1 cellular context compared by ENCODE assay signal in the genomic region with DNA sequence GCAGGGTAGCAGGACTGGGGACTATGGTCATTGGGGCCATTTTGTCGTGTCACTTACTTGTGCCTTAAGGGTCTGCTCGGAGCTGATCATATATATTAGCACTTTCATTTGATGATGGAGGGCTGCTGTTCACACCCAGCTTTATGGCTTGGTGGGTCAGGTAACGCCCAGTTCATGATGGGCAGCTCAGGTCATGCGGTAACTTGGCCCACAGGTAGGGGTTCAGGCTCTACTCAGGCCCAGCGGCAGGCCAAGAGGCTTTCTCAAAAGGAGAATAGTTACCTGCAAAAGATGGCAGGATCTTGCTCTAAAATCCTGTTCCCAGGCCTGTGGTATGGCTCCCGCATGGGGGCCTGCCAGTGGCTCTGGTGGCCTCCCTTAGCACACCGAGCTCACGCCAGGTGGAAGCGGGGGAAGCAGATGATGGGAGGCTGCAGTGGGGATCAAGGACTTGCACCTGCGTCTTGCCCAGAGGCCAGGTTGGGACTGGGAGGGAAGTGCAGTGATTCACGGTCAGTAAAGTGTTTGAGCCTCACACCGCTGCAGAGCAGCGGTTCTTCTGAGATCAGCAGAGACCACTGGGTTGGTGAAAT.
TF ChIP-seq lines count a peak whose summit lies in the region.

No MANE protein-coding gene starts in this region.

TF ChIP-seq in WTC11, 78 proteins besides CTCF, POLR2A, EP300 and RAD21 (continued from another document):
- TF ChIP-seq, protein P1, sequence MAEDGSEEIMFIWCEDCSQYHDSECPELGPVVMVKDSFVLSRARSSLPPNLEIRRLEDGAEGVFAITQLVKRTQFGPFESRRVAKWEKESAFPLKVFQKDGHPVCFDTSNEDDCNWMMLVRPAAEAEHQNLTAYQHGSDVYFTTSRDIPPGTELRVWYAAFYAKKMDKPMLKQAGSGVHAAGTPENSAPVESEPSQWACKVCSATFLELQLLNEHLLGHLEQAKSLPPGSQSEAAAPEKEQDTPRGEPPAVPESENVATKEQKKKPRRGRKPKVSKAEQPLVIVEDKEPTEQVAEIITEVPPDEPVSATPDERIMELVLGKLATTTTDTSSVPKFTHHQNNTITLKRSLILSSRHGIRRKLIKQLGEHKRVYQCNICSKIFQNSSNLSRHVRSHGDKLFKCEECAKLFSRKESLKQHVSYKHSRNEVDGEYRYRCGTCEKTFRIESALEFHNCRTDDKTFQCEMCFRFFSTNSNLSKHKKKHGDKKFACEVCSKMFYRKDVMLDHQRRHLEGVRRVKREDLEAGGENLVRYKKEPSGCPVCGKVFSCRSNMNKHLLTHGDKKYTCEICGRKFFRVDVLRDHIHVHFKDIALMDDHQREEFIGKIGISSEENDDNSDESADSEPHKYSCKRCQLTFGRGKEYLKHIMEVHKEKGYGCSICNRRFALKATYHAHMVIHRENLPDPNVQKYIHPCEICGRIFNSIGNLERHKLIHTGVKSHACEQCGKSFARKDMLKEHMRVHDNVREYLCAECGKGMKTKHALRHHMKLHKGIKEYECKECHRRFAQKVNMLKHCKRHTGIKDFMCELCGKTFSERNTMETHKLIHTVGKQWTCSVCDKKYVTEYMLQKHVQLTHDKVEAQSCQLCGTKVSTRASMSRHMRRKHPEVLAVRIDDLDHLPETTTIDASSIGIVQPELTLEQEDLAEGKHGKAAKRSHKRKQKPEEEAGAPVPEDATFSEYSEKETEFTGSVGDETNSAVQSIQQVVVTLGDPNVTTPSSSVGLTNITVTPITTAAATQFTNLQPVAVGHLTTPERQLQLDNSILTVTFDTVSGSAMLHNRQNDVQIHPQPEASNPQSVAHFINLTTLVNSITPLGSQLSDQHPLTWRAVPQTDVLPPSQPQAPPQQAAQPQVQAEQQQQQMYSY (CRISPR knock-in tag; IDR thresholded peaks at IDR 0.05) = no peak
- TF ChIP-seq ZNF138 (CRISPR knock-in tag; conservative IDR thresholded peaks at IDR 0.05) (no peak), HMGA2 (CRISPR knock-in tag; IDR thresholded peaks at IDR 0.05) (no peak), ZNF219 (CRISPR knock-in tag; IDR thresholded peaks at IDR 0.05; ENCODE audit: borderline replicate concordance) (no peak), PRRX2 (CRISPR knock-in tag; IDR thresholded peaks at IDR 0.05) (no peak), NR3C1 (CRISPR knock-in tag; conservative IDR thresholded peaks at IDR 0.05; ENCODE audit: low read depth) (no peak), TEAD1 (CRISPR knock-in tag; IDR thresholded peaks at IDR 0.05) (no peak), FOXK1 (CRISPR knock-in tag; IDR thresholded peaks at IDR 0.05) (no peak), GABPB1 (CRISPR knock-in tag; IDR thresholded peaks at IDR 0.05) (no peak)
- TF ChIP-seq, protein P2, sequence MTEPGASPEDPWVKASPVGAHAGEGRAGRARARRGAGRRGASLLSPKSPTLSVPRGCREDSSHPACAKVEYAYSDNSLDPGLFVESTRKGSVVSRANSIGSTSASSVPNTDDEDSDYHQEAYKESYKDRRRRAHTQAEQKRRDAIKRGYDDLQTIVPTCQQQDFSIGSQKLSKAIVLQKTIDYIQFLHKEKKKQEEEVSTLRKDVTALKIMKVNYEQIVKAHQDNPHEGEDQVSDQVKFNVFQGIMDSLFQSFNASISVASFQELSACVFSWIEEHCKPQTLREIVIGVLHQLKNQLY (CRISPR knock-in tag; IDR thresholded peaks at IDR 0.05) = no peak
